In the genomic region with DNA sequence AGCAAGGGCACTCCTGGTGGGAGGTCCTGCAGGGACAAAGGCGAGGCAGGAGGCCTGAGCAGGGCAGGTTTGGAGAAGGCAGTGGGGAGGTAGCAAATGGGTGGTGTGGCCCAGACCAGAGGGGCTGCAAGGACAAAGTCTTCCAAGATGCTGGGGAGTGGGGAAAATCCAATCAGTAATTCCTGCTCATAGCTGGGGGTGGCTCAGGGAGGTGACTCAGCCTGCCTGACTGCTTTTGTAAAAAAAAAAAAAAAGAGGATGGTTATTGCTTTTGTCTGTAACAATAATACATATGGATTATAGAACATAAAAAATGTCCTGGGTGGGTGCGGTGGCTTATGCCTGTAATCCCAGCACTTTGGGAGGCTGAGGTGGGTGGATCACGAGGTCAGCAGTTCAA, we compare ENCODE assay signal across 1 cellular context.
TF ChIP-seq lines count a peak whose summit lies in the region.

No MANE protein-coding gene starts in this region.

TF ChIP-seq in H1, 55 proteins besides CTCF, POLR2A, EP300 and RAD21:
- TF ChIP-seq YY1 (IDR thresholded peaks at IDR 0.05; ENCODE audit: low read depth, low read length) (no peak), EZH2 (IDR thresholded peaks at IDR 0.05; ENCODE audit: low read depth, low read length, severe bottlenecking) (no peak), FOSL1 (IDR thresholded peaks at IDR 0.05; ENCODE audit: insufficient read depth, low read depth, low read length) (no peak), HDAC6 (IDR thresholded peaks at IDR 0.05; ENCODE audit: low read depth, low read length) (no peak), TAF7 (optimal IDR thresholded peaks at IDR 0.05; ENCODE audit: borderline replicate concordance, low read depth, low read length) (no peak), CTBP2 (IDR thresholded peaks at IDR 0.05; ENCODE audit: borderline replicate concordance, insufficient read depth, insufficient read length, low read length) (no peak), SIRT6 (IDR thresholded peaks at IDR 0.05; ENCODE audit: low read length) (no peak), NANOG (IDR thresholded peaks at IDR 0.05; ENCODE audit: insufficient read depth, low read depth, low read length, poor library complexity, severe bottlenecking) (no peak), CREB1 (IDR thresholded peaks at IDR 0.05) (no peak)
